Comparison of ENCODE assay signal across 19 cellular contexts in the genomic region with DNA sequence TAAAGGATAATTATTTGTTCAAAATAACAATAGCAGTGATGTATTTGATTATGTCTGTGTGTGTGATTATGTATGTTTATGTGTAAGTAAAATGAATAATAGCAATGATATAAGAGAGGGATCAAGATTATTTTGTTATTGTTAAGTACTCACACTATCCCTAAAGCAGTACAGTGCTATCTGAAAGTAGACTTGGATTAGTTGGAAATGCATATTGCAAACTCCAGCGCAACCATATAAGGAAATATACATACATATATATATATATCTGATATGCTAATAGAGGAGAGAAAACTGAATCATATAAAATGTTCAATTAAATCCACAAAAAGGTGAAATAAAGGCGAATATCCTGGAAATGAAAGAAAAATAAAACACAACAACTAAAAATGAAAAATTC.
"Had no signal": no experiment of that assay in that cellular context is flagged by ENCODE, and none has a peak within 500 bp of the region (broad histone marks: within the 10 kb centered on the region; RNA-seq: fewer than 3 reads in every experiment).

No MANE protein-coding gene starts in this region.

- DNase-seq: activated CD4-positive, alpha-beta memory T cell treated with anti-CD3 and anti-CD28 coated beads, Interleukin-2, amount 10 ng/mL, durations not matched to agents 7 days and 5 days; activated CD4-positive, alpha-beta T cell treated with anti-CD3 and anti-CD28 coated beads for 36 hours; activated effector memory CD4-positive, alpha-beta T cell treated with Interleukin-2 at 50 U/mL for 16 hours; activated naive CD4-positive, alpha-beta T cell treated with anti-CD3 and anti-CD28 coated beads, Interleukin-2, amount 50 U/mL, for 16 hours; activated T-cell treated with anti-CD3 and anti-CD28 coated beads, Interleukin-2, amount 50 U/mL, for 24 hours; islet precursor cell; mammary epithelial cell; naive thymus-derived CD8-positive, alpha-beta T cell; stimulated activated CD4-positive, alpha-beta T cell treated with anti-CD3 and anti-CD28 coated beads, Interleukin-4, amount 100 ng/mL, for 24 hours; stimulated activated naive CD4-positive, alpha-beta T cell treated with Interleukin-2 at 50 U/mL for 16 hours; T-helper 1 cell; T1000; upper lobe of left lung; WERI-Rb-1 had no signal

- H3K4me1 ChIP-seq: esophagus muscularis mucosa, upper lobe of left lung had no signal

- H3K27me3 ChIP-seq: cardiac muscle cell, esophagus muscularis mucosa, hepatocyte, neutrophil, upper lobe of left lung had no signal

- H2AFZ ChIP-seq: hepatocyte had no signal

- H3K4me3 ChIP-seq: cardiac muscle cell, esophagus muscularis mucosa, hepatocyte, upper lobe of left lung had no signal

- H3K4me3 Mint-ChIP-seq: activated CD4-positive, alpha-beta memory T cell treated with anti-CD3 and anti-CD28 coated beads, Interleukin-2, amount 10 ng/mL, durations not matched to agents 7 days and 5 days; activated CD4-positive, alpha-beta T cell treated with anti-CD3 and anti-CD28 coated beads for 36 hours; activated T-cell treated with anti-CD3 and anti-CD28 coated beads, Interleukin-2, amount 50 U/mL, for 24 hours; naive thymus-derived CD8-positive, alpha-beta T cell had no signal

- H3K36me3 ChIP-seq: cardiac muscle cell, esophagus muscularis mucosa, neutrophil, upper lobe of left lung, WERI-Rb-1 had no signal

- H3K4me2 ChIP-seq: hepatocyte had no signal

- ATAC-seq: activated CD4-positive, alpha-beta T cell treated with anti-CD3 and anti-CD28 coated beads for 36 hours; left lobe of liver; naive thymus-derived CD8-positive, alpha-beta T cell had no signal

- H3K27ac ChIP-seq: cardiac muscle cell, esophagus muscularis mucosa, hepatocyte, neutrophil, upper lobe of left lung, WERI-Rb-1 had no signal

- H3K27ac Mint-ChIP-seq: activated CD4-positive, alpha-beta memory T cell treated with anti-CD3 and anti-CD28 coated beads, Interleukin-2, amount 10 ng/mL, durations not matched to agents 7 days and 5 days; activated CD4-positive, alpha-beta T cell treated with anti-CD3 and anti-CD28 coated beads for 36 hours; activated T-cell treated with anti-CD3 and anti-CD28 coated beads, Interleukin-2, amount 50 U/mL, for 24 hours; naive thymus-derived CD8-positive, alpha-beta T cell had no signal

- H3K9me3 ChIP-seq: neutrophil, upper lobe of left lung had no signal

- H3K79me2 ChIP-seq: hepatocyte had no signal

- H3K4me1 Mint-ChIP-seq: activated CD4-positive, alpha-beta memory T cell treated with anti-CD3 and anti-CD28 coated beads, Interleukin-2, amount 10 ng/mL, durations not matched to agents 7 days and 5 days; activated CD4-positive, alpha-beta T cell treated with anti-CD3 and anti-CD28 coated beads for 36 hours; naive thymus-derived CD8-positive, alpha-beta T cell had no signal
